Comparison of ENCODE assay signal across 1 cellular context in the genomic region with DNA sequence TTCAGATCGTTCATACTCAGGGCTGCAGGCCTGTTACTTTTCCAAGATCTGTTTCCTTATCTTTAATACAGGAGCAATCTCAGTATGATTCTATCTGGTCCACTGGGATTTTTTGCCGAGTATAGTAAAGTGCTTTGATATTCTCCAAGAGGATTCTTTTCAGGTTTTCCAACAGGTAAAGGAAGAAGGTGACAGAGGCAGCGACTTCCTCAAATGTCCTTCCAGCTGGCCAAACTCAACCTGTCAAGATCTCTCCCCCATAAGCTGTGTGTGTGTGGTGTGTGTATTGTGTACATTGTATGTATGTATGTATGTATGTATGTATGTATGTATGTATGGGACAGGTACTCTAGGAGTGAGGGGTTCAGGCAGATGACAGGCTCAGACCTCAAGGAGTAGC.
TF ChIP-seq lines count a peak whose summit lies in the region.

No MANE protein-coding gene starts in this region.

TF ChIP-seq in HEK293, 187 proteins besides CTCF, POLR2A, EP300 and RAD21 (continued from another document):
- TF ChIP-seq, protein P1, sequence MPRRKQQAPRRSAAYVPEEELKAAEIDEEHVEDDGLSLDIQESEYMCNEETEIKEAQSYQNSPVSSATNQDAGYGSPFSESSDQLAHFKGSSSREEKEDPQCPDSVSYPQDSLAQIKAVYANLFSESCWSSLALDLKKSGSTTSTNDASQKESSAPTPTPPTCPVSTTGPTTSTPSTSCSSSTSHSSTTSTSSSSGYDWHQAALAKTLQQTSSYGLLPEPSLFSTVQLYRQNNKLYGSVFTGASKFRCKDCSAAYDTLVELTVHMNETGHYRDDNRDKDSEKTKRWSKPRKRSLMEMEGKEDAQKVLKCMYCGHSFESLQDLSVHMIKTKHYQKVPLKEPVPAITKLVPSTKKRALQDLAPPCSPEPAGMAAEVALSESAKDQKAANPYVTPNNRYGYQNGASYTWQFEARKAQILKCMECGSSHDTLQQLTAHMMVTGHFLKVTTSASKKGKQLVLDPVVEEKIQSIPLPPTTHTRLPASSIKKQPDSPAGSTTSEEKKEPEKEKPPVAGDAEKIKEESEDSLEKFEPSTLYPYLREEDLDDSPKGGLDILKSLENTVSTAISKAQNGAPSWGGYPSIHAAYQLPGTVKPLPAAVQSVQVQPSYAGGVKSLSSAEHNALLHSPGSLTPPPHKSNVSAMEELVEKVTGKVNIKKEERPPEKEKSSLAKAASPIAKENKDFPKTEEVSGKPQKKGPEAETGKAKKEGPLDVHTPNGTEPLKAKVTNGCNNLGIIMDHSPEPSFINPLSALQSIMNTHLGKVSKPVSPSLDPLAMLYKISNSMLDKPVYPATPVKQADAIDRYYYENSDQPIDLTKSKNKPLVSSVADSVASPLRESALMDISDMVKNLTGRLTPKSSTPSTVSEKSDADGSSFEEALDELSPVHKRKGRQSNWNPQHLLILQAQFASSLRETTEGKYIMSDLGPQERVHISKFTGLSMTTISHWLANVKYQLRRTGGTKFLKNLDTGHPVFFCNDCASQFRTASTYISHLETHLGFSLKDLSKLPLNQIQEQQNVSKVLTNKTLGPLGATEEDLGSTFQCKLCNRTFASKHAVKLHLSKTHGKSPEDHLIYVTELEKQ (tag by site-specific recombination; IDR thresholded peaks at IDR 0.05; ENCODE audit: borderline replicate concordance): no peak
- TF ChIP-seq ZNF391 (tag by site-specific recombination; IDR thresholded peaks at IDR 0.05; ENCODE audit: borderline replicate concordance, low read depth) (no peak), KLF10 (tag by site-specific recombination; IDR thresholded peaks at IDR 0.05) (no peak), ZNF18 (tag by site-specific recombination; IDR thresholded peaks at IDR 0.05) (no peak), ZNF768 (tag by site-specific recombination; IDR thresholded peaks at IDR 0.05) (no peak), ZNF214 (tag by site-specific recombination; IDR thresholded peaks at IDR 0.05; ENCODE audit: borderline replicate concordance) (no peak), PRDM1 (tag by site-specific recombination; IDR thresholded peaks at IDR 0.05) (no peak), ZBTB20 (tag by site-specific recombination; IDR thresholded peaks at IDR 0.05) (no peak), ZNF600 (tag by site-specific recombination; IDR thresholded peaks at IDR 0.05) (no peak), SCRT1 (tag by site-specific recombination; IDR thresholded peaks at IDR 0.05; ENCODE audit: borderline replicate concordance) (no peak), MZF1 (tag by site-specific recombination; IDR thresholded peaks at IDR 0.05; ENCODE audit: borderline replicate concordance) (no peak), ZSCAN23 (tag by site-specific recombination; IDR thresholded peaks at IDR 0.05) (no peak), ZNF292 (tag by site-specific recombination; IDR thresholded peaks at IDR 0.05; ENCODE audit: borderline replicate concordance, low read depth) (no peak), ZNF140 (tag by site-specific recombination; IDR thresholded peaks at IDR 0.05) (no peak)
- TF ChIP-seq, protein P2, sequence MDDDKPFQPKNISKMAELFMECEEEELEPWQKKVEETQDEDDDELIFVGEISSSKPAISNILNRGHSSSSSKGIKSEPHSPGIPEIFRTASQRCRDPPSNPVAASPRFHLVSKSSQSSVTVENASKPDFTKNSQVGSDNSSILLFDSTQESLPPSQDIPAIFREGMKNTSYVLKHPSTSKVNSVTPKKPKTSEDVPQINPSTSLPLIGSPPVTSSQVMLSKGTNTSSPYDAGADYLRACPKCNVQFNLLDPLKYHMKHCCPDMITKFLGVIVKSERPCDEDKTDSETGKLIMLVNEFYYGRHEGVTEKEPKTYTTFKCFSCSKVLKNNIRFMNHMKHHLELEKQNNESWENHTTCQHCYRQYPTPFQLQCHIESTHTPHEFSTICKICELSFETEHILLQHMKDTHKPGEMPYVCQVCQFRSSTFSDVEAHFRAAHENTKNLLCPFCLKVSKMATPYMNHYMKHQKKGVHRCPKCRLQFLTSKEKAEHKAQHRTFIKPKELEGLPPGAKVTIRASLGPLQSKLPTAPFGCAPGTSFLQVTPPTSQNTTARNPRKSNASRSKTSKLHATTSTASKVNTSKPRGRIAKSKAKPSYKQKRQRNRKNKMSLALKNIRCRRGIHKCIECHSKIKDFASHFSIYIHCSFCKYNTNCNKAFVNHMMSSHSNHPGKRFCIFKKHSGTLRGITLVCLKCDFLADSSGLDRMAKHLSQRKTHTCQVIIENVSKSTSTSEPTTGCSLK (tag by site-specific recombination; IDR thresholded peaks at IDR 0.05): no peak
- TF ChIP-seq, protein P3, sequence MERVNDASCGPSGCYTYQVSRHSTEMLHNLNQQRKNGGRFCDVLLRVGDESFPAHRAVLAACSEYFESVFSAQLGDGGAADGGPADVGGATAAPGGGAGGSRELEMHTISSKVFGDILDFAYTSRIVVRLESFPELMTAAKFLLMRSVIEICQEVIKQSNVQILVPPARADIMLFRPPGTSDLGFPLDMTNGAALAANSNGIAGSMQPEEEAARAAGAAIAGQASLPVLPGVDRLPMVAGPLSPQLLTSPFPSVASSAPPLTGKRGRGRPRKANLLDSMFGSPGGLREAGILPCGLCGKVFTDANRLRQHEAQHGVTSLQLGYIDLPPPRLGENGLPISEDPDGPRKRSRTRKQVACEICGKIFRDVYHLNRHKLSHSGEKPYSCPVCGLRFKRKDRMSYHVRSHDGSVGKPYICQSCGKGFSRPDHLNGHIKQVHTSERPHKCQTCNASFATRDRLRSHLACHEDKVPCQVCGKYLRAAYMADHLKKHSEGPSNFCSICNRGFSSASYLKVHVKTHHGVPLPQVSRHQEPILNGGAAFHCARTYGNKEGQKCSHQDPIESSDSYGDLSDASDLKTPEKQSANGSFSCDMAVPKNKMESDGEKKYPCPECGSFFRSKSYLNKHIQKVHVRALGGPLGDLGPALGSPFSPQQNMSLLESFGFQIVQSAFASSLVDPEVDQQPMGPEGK (tag by site-specific recombination; IDR thresholded peaks at IDR 0.05): no peak
